20 cellular contexts compared by ENCODE assay signal in the genomic region with DNA sequence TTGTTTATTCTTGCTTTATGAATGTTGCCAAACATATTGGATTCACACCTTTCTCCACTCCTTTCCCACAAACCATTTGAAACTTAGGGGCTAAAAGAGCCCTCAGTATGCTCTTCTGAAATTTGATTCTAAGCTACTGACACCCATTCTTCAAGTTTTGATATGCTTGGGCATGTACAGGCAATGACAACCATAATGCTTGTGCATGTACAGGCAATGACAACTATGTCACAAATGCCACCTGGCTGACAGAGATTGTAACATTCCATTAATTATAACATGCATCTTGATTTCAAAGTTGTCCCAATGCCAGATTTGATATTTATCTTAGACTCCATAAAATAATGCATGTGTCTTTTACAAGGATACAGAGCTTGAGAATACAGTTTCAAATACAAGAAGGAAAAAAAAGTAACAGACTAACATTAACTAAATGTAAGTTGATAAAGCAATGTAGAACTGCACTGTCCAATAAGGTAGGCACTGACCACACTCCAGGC.
"Had no signal": no experiment of that assay in that cellular context is flagged by ENCODE, and none has a peak within 500 bp of the region (broad histone marks: within the 10 kb centered on the region; RNA-seq: fewer than 3 reads in every experiment).

No MANE protein-coding gene starts in this region.

- H3K27ac ChIP-seq: brain microvascular endothelial cell, gastrocnemius medialis, heart left ventricle, neutrophil, parathyroid adenoma, thyroid gland, vagina had no signal

- H3K79me2 ChIP-seq: parathyroid adenoma had no signal

- H3K9ac ChIP-seq: parathyroid adenoma had no signal

- H2AFZ ChIP-seq: parathyroid adenoma had no signal

- DNase-seq: activated CD4-positive, alpha-beta T cell treated with anti-CD3 and anti-CD28 coated beads, Interleukin-2, amount 10 ng/mL, durations not matched to agents 24 days and 14 days; activated CD4-positive, CD25-positive, alpha-beta regulatory T cell; activated CD8-positive, alpha-beta memory T cell treated with anti-CD3 and anti-CD28 coated beads, Interleukin-2, amount 50 U/mL, for 48 hours; activated gamma-delta T cell treated with Interleukin-2 at 50 U/mL for 16 hours; activated naive CD8-positive, alpha-beta T cell treated with anti-CD3 and anti-CD28 coated beads for 36 hours; activated T-cell treated with anti-CD3 and anti-CD28 coated beads, Interleukin-2, amount 50 U/mL, for 72 hours; anterior cingulate cortex; brain microvascular endothelial cell; cerebellar nuclear complex; effector CD8-positive, alpha-beta T cell; gastrocnemius medialis; heart left ventricle; naive thymus-derived CD4-positive, alpha-beta T cell; retina; thyroid gland had no signal

- H3K4me1 ChIP-seq: gastrocnemius medialis, heart left ventricle, parathyroid adenoma, thyroid gland, vagina had no signal

- ATAC-seq: activated T-cell treated with anti-CD3 and anti-CD28 coated beads, Interleukin-2, amount 50 U/mL, for 72 hours; gastrocnemius medialis; heart left ventricle; naive thymus-derived CD4-positive, alpha-beta T cell; stimulated activated effector memory CD8-positive, alpha-beta T cell treated with anti-CD3 and anti-CD28 coated beads, Interleukin-12 subunit alpha, Interleukin-12 subunit beta, amount 100 ng/mL, for 72 hours had no signal

- H3K36me3 ChIP-seq: brain microvascular endothelial cell, gastrocnemius medialis, heart left ventricle, neutrophil, thyroid gland, vagina had no signal

- H3K4me3 ChIP-seq: gastrocnemius medialis, heart left ventricle, lung, thyroid gland, vagina had no signal

- H3K27me3 ChIP-seq: brain microvascular endothelial cell, neutrophil, thyroid gland, vagina had no signal

- H3K9me3 ChIP-seq: gastrocnemius medialis, heart left ventricle, neutrophil, thyroid gland, vagina had no signal
